ENCODE assay signal across 11 cellular contexts in genomic region chr1:152109231-152109997, GRCh38. TPM values are rescaled to one million over a fixed set of nuclear protein-coding genes. Genes with fewer than 3 reads are reported as not detected.
DNase-seq lines count a peak whose midpoint lies in the region; ATAC-seq and TF ChIP-seq lines count a peak whose summit lies in the region.
"Had no signal": no experiment of that assay in that cellular context is flagged by ENCODE, and none has a peak within 500 bp of the region (broad histone marks: within the 10 kb centered on the region; RNA-seq: fewer than 3 reads in every experiment).

No MANE protein-coding gene starts in this region.

- H3K4me1 Mint-ChIP-seq in T-helper 2 cell treated with Interferon-gamma antibody and Interleukin-4, amounts not matched to agents 5 μg/mL and 100 μg/mL, for 36 hours (ENCODE audit: low read depth), result peaks cover 7% of the 10 kb centered on the region

- WGBS in heart left ventricle, 4 donors, result 5 to 21% (median 10%) methylated on average over 31 of the region's 31 CpGs
- 12 to 24% methylated on average over 31 of the region's 31 CpGs for WGBS in tibial nerve, 2 donors

- H3K4me3 Mint-ChIP-seq in T-helper 2 cell treated with Interferon-gamma antibody and Interleukin-4, amounts not matched to agents 5 μg/mL and 100 μg/mL, for 36 hours, result no peak overlapping the region

- DNase-seq in heart left ventricle (no peak), Right ventricle myocardium inferior (ENCODE audit: missing footprints) (no peak), adipocyte (ENCODE audit: low read depth) (peak; percentile 26), islet precursor cell (peak; percentile 57), tibial nerve (ENCODE audit: low spot score in 2 of 2) (no peak), HT-29 (ENCODE audit: low spot score) (no peak)
- no peak for DNase-seq in T-helper 2 cell treated with Interferon-gamma antibody and Interleukin-4, amounts not matched to agents 5 μg/mL and 100 μg/mL, for 36 hours (ENCODE audit: low spot score)
- DNase-seq: activated CD4-positive, alpha-beta T cell treated with anti-CD3 and anti-CD28 coated beads for 1 hour had no signal

- H3K27me3 ChIP-seq in heart left ventricle (peaks cover 44 to 100% (median 93%) of the 10 kb centered on the region in 9 donors), adipocyte (replicated peaks; ENCODE audit: control insufficient read depth, insufficient read depth, low read length) (peaks cover 81% of the 10 kb centered on the region), tibial nerve (peaks cover 0 to 94% of the 10 kb centered on the region in 2 donors)

- intact Hi-C loops in heart left ventricle (cut with DNase I), result no loop called here
- intact Hi-C loops in Right ventricle myocardium inferior (cut with DNase I), result no loop called here

- peaks cover 9% of the 10 kb centered on the region for H3K27me3 Mint-ChIP-seq in T-helper 2 cell treated with Interferon-gamma antibody and Interleukin-4, amounts not matched to agents 5 μg/mL and 100 μg/mL, for 36 hours (ENCODE audit: low read depth)

- no peak overlapping the region for H3K27ac ChIP-seq in heart left ventricle
- no peak overlapping the region for H3K27ac ChIP-seq in tibial nerve
- H3K27ac ChIP-seq: body of pancreas had no signal

- H3K9me3 ChIP-seq in heart left ventricle (peaks cover 0 to 22% (median 8%) of the 10 kb centered on the region in 12 donors), adipocyte (ENCODE audit: control insufficient read depth, low read length) (peaks cover 14% of the 10 kb centered on the region), tibial nerve (peaks cover 0 to 23% (median 2%) of the 10 kb centered on the region in 4 donors)

- H3K4me3 ChIP-seq in heart left ventricle (peak overlapping the region; percentile 1 to 59 (median 46)), adipocyte (ENCODE audit: low read length) (peak overlapping the region; percentile 73), tibial nerve (peak overlapping the region in 3 of 4 donors; percentile 0 to 54 (median 19))
- H3K4me3 ChIP-seq: K562 had no signal

- peaks cover 6% of the 10 kb centered on the region for H3K36me3 Mint-ChIP-seq in T-helper 2 cell treated with Interferon-gamma antibody and Interleukin-4, amounts not matched to agents 5 μg/mL and 100 μg/mL, for 36 hours (ENCODE audit: low read depth)

- no peak overlapping the region for H3K9ac ChIP-seq in adipocyte (ENCODE audit: low read length)

- H3K4me1 ChIP-seq in heart left ventricle (peaks cover 5 to 49% (median 29%) of the 10 kb centered on the region in 12 donors), adipocyte (ENCODE audit: control insufficient read depth, insufficient read depth, low read length) (peaks cover 38% of the 10 kb centered on the region), tibial nerve (peaks cover 0 to 53% (median 23%) of the 10 kb centered on the region in 4 donors)

- no peak for TF ChIP-seq EP300 in tibial nerve (IDR thresholded peaks at IDR 0.05)

- H3K9me3 Mint-ChIP-seq in T-helper 2 cell treated with Interferon-gamma antibody and Interleukin-4, amounts not matched to agents 5 μg/mL and 100 μg/mL, for 36 hours, result no peaks in the 10 kb centered on the region

- H3K36me3 ChIP-seq in heart left ventricle (no peaks in the 10 kb centered on the region), adipocyte (ENCODE audit: control insufficient read depth, insufficient read depth, low read length, severe bottlenecking) (no peaks in the 10 kb centered on the region), tibial nerve (no peaks in the 10 kb centered on the region)

- TF ChIP-seq POLR2A in heart left ventricle (IDR thresholded peaks at IDR 0.05) (no peak), tibial nerve (IDR thresholded peaks at IDR 0.05) (no peak)

- no peak overlapping the region for H3K27ac Mint-ChIP-seq in T-helper 2 cell treated with Interferon-gamma antibody and Interleukin-4, amounts not matched to agents 5 μg/mL and 100 μg/mL, for 36 hours

- ATAC-seq in heart left ventricle (no peak), Right ventricle myocardium inferior (no peak), HG03095 (IDR thresholded peaks at IDR 0.05; ENCODE audit: unreplicated experiment) (no peak)
- ATAC-seq: K562 had no signal

- TF ChIP-seq CTCF in heart left ventricle (IDR thresholded peaks at IDR 0.05) (no peak), tibial nerve (IDR thresholded peaks at IDR 0.05) (no peak)

RNA-seq across cellular contexts. Expression of gene TCHH, which starts 5.8 kb away (rescaled TPM):
- total RNA-seq in heart left ventricle, result under 1 TPM in 2 of 9 donors, not detected in 7; 0.05 TPM
- polyA plus RNA-seq in heart left ventricle, result under 1 TPM in 1 of 2 donors, not detected in 1; 0.01 TPM
- not detected for total RNA-seq in Right ventricle myocardium inferior
- under 1 TPM in 3 of 4 donors, not detected in 1; under 0.01 to 0.60 (median 0.22) TPM for total RNA-seq in tibial nerve
- 0.03 TPM in 1 of 2 replicates, not detected in the other for total RNA-seq in HT-29 (2014; rRNA removed; shearing (Covaris generic))
- total RNA-seq: K562 had no signal
- polyA plus RNA-seq: K562 had no signal

RNA-seq across cellular contexts. Expression of gene TCHHL1, which starts 20.6 kb away (rescaled TPM):
- total RNA-seq in heart left ventricle, result not detected
- polyA plus RNA-seq in heart left ventricle, result not detected
- total RNA-seq in Right ventricle myocardium inferior, result not detected
- not detected for total RNA-seq in tibial nerve
- total RNA-seq in HT-29 (2014; rRNA removed; shearing (Covaris generic)), result not detected in 2 replicates
- total RNA-seq: body of pancreas, K562 had no signal
- polyA plus RNA-seq: K562 had no signal

RNA-seq across cellular contexts. Expression of gene RPTN, which starts 49.6 kb away (rescaled TPM):
- not detected for total RNA-seq in heart left ventricle
- polyA plus RNA-seq in heart left ventricle, result not detected
- not detected for total RNA-seq in Right ventricle myocardium inferior
- total RNA-seq in tibial nerve, result not detected
- total RNA-seq in HT-29 (2014; rRNA removed; shearing (Covaris generic)), result not detected in 2 replicates
- total RNA-seq: body of pancreas, K562 had no signal
- polyA plus RNA-seq: K562 had no signal

Comparison
In these comparisons a context has a peak if more than half of its experiments do, and no peak if none do; other contexts are left out.
1. DNase-seq: peak in adipocyte (single experiment) and islet precursor cell (single experiment); none in heart left ventricle (0 of 5), Right ventricle myocardium inferior (single experiment), tibial nerve (0 of 2), T-helper 2 cell treated with Interferon-gamma antibody and Interleukin-4, amounts not matched to agents 5 μg/mL and 100 μg/mL, for 36 hours (single experiment) and HT-29 (single experiment).
2. H3K4me3 ChIP-seq: peak in every context shown above with its lines; median percentile 73 in adipocyte; 46 in heart left ventricle; 19 in tibial nerve.